In genomic region chr18:24018299-24018910, GRCh38 we compare ENCODE assay signal across 1 cellular context.
TF ChIP-seq lines count a peak whose summit lies in the region.

No MANE protein-coding gene starts in this region.

TF ChIP-seq in WTC11, 78 proteins besides CTCF, POLR2A, EP300 and RAD21 (continued from another document):
- no peak for TF ChIP-seq OVOL2 (CRISPR knock-in tag; IDR thresholded peaks at IDR 0.05; ENCODE audit: borderline replicate concordance)
- no peak for TF ChIP-seq ZNF425 (CRISPR knock-in tag; conservative IDR thresholded peaks at IDR 0.05)
- TF ChIP-seq SMAD3 (CRISPR knock-in tag; IDR thresholded peaks at IDR 0.05; ENCODE audit: borderline replicate concordance): no peak
- TF ChIP-seq EMX1 (CRISPR knock-in tag; IDR thresholded peaks at IDR 0.05): no peak
- no peak for TF ChIP-seq RORB (CRISPR knock-in tag; IDR thresholded peaks at IDR 0.05)
- no peak for TF ChIP-seq MXD4 (CRISPR knock-in tag; IDR thresholded peaks at IDR 0.05; ENCODE audit: borderline replicate concordance)
- TF ChIP-seq NFE2L1 (CRISPR knock-in tag; IDR thresholded peaks at IDR 0.05): no peak
- TF ChIP-seq ATF3 (CRISPR knock-in tag; conservative IDR thresholded peaks at IDR 0.05): no peak
